1 cellular context compared by ENCODE assay signal in genomic region chr12:109156036-109156435, GRCh38.
TF ChIP-seq lines count a peak whose summit lies in the region.

No MANE protein-coding gene starts in this region.

TF ChIP-seq in K562, 482 proteins besides CTCF, POLR2A, EP300 and RAD21:
- TF ChIP-seq POLR2B (IDR thresholded peaks at IDR 0.05; ENCODE audit: low read depth, partially characterized antibody) (no peak), ZNF121 (CRISPR knock-in tag; conservative IDR thresholded peaks at IDR 0.05) (peak; percentile 86; the same call in 1 of the 2 replicates)
